ENCODE assay signal across 8 cellular contexts in genomic region chr6:1244278-1244677, GRCh38.
"Had no signal": no experiment of that assay in that cellular context is flagged by ENCODE, and none has a peak within 500 bp of the region (broad histone marks: within the 10 kb centered on the region; RNA-seq: fewer than 3 reads in every experiment).

No MANE protein-coding gene starts in this region.

- H3K4me3 Mint-ChIP-seq: GM23338, H9 had no signal

- H3K9ac ChIP-seq: KMS-11 had no signal

- DNase-seq: H9, HCEC 1CT, KBM-7 had no signal

- H3K4me2 ChIP-seq: GM23338, KMS-11 had no signal

- H3K27ac ChIP-seq: KMS-11 had no signal

- FAIRE-seq: H1, H54, HTR-8/SVneo had no signal

- H3K4me3 ChIP-seq: GM23338 had no signal

- ATAC-seq: GM23338 had no signal

- H3K9me3 Mint-ChIP-seq: GM23338, H9 had no signal

- H3K27ac Mint-ChIP-seq: GM23338, H9 had no signal

- H2AFZ ChIP-seq: GM23338 had no signal
